ENCODE assay signal across 1 cellular context in genomic region chr18:40019797-40020392, GRCh38.
TF ChIP-seq lines count a peak whose summit lies in the region.

No MANE protein-coding gene starts in this region.

TF ChIP-seq in SK-N-SH, 30 proteins besides CTCF, POLR2A, EP300 and RAD21 (continued from another document):
- TF ChIP-seq SIN3A (IDR thresholded peaks at IDR 0.05; ENCODE audit: borderline replicate concordance, low read depth, low read length), result no peak
TF ChIP-seq in SK-N-SH: peak in this region for 0.
